In the genomic region with DNA sequence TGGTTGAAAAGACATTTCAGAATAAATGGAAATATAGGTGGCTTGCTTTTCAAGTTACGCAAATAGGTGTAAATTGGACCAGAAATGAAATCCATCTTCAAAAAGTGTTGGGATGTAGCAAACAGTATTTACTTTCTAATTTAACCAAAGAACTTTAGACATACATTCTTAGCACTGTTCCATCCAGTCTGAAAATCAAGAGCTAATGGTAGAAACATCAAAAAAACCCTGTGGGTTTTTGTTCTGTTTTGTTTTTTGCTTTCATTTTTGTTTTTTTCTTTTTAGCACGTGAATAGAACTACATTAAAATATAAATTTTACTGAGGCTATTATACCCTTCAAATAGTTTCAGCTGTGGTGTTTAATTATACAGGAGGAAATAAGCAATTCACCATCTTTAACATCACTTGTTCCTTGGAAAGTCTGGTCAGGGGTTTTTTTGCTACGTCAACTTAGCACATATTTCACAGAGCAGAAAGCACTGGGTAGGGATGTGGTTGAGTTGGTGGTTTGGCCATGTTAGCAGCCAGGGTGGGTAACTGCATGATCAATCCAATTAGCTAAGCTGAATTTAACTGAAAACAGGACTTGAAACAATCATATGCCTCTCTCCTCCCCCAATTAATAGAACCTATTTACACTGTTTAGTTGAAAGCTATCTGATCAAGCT, we compare ENCODE assay signal across 15 cellular contexts.
DNase-seq lines count a peak whose midpoint lies in the region; ATAC-seq lines count a peak whose summit lies in the region.
"Had no signal": no experiment of that assay in that cellular context is flagged by ENCODE, and none has a peak within 500 bp of the region (broad histone marks: within the 10 kb centered on the region; RNA-seq: fewer than 3 reads in every experiment).

No MANE protein-coding gene starts in this region.

- H3K79me1 ChIP-seq in mesenchymal stem cell (replicated peaks; ENCODE audit: low read length, poor library complexity, severe bottlenecking), result no peaks in the 10 kb centered on the region

- no peak overlapping the region for H3K18ac ChIP-seq in mesenchymal stem cell (ENCODE audit: low read depth in 1 of 2, low read length in 2 of 2)

- H3K27me3 Mint-ChIP-seq in activated naive CD8-positive, alpha-beta T cell treated with anti-CD3 and anti-CD28 coated beads, Interleukin-2, amount 10 ng/mL, durations not matched to agents 7 days and 5 days, result peaks cover 2% of the 10 kb centered on the region

- H3K23ac ChIP-seq in mesenchymal stem cell (ENCODE audit: low read length in 2 of 2), result no peak overlapping the region

- peaks cover 16% of the 10 kb centered on the region for H3K9me3 ChIP-seq in mesenchymal stem cell (ENCODE audit: control insufficient read depth, low read length)
- H3K9me3 ChIP-seq: SJSA1 had no signal

- DNase-seq in NK-92 treated with Interleukin-12 subunit alpha and Interleukin-12 subunit beta, amount 100 ng/mL, for 24 hours (lab: John Stamatoyannopoulos, UW), result peak; percentile 32
- DNase-seq in NK-92 (lab: John Stamatoyannopoulos, UW; ENCODE audit: unreplicated experiment) (no peak), mesenchymal stem cell (no peak), islet precursor cell (no peak)
- DNase-seq in activated naive CD8-positive, alpha-beta T cell treated with anti-CD3 and anti-CD28 coated beads, Interleukin-2, amount 10 ng/mL, durations not matched to agents 7 days and 5 days, result no peak
- DNase-seq: aorta, NCI-H524 treated with DMSO at 0.1 percent for 48 hours, tibial artery had no signal

- no peak overlapping the region for H2BK120ac ChIP-seq in mesenchymal stem cell (ENCODE audit: low read depth, low read length)

- H3K9ac ChIP-seq in mesenchymal stem cell (ENCODE audit: low read length), result no peak overlapping the region

- peaks cover 15% of the 10 kb centered on the region for H3K4me1 Mint-ChIP-seq in activated naive CD8-positive, alpha-beta T cell treated with anti-CD3 and anti-CD28 coated beads, Interleukin-2, amount 10 ng/mL, durations not matched to agents 7 days and 5 days
- H3K4me1 Mint-ChIP-seq: memory B cell had no signal

- no peaks in the 10 kb centered on the region for H3K4me1 ChIP-seq in mesenchymal stem cell (ENCODE audit: control insufficient read depth, insufficient read depth, low read depth, low read length)
- H3K4me1 ChIP-seq: SJSA1, tibial artery had no signal

- H4K91ac ChIP-seq in mesenchymal stem cell (ENCODE audit: low read length), result no peak overlapping the region

- H3K27me3 ChIP-seq in mesenchymal stem cell (ENCODE audit: control insufficient read depth in 1 of 2, insufficient read depth in 1 of 2, low read length in 2 of 2), result no peaks in the 10 kb centered on the region
- H3K27me3 ChIP-seq: hepatocyte, tibial artery had no signal

- no peak overlapping the region for H4K8ac ChIP-seq in mesenchymal stem cell (ENCODE audit: low read length)

- H2BK15ac ChIP-seq in mesenchymal stem cell (ENCODE audit: low read depth, poor library complexity, severe bottlenecking), result no peak overlapping the region

- H3K14ac ChIP-seq in mesenchymal stem cell (ENCODE audit: low read length in 2 of 2), result no peak overlapping the region

- no peak overlapping the region for H2AK5ac ChIP-seq in mesenchymal stem cell (ENCODE audit: low read length, severe bottlenecking)

- no peak overlapping the region for H3K4ac ChIP-seq in mesenchymal stem cell (ENCODE audit: low read depth in 1 of 2, low read length in 2 of 2)

- H3K9me3 Mint-ChIP-seq in activated naive CD8-positive, alpha-beta T cell treated with anti-CD3 and anti-CD28 coated beads, Interleukin-2, amount 10 ng/mL, durations not matched to agents 7 days and 5 days, result no peaks in the 10 kb centered on the region

- H3K27ac Mint-ChIP-seq in activated naive CD8-positive, alpha-beta T cell treated with anti-CD3 and anti-CD28 coated beads, Interleukin-2, amount 10 ng/mL, durations not matched to agents 7 days and 5 days, result no peak overlapping the region
- H3K27ac Mint-ChIP-seq: memory B cell, progenitor cell of endocrine pancreas had no signal

- no peak overlapping the region for H3K4me2 ChIP-seq in mesenchymal stem cell (ENCODE audit: low read length, poor library complexity, severe bottlenecking)
- H3K4me2 ChIP-seq: hepatocyte had no signal

- H3K36me3 Mint-ChIP-seq in activated naive CD8-positive, alpha-beta T cell treated with anti-CD3 and anti-CD28 coated beads, Interleukin-2, amount 10 ng/mL, durations not matched to agents 7 days and 5 days, result peaks cover 1% of the 10 kb centered on the region
- H3K36me3 Mint-ChIP-seq: memory B cell had no signal

- no peak overlapping the region for H2AFZ ChIP-seq in mesenchymal stem cell (ENCODE audit: low read depth, low read length)
- H2AFZ ChIP-seq: hepatocyte had no signal

- peak; percentile 74 for ATAC-seq in GM19467 (IDR thresholded peaks at IDR 0.05; ENCODE audit: unreplicated experiment)
- ATAC-seq in HG03108 (IDR thresholded peaks at IDR 0.05; ENCODE audit: unreplicated experiment), result peak; percentile 85
- ATAC-seq in activated naive CD8-positive, alpha-beta T cell treated with anti-CD3 and anti-CD28 coated beads, Interleukin-2, amount 10 ng/mL, durations not matched to agents 7 days and 5 days (ENCODE audit: low read depth), result peak; percentile 39
- ATAC-seq in HG03139 (IDR thresholded peaks at IDR 0.05; ENCODE audit: unreplicated experiment), result no peak

- no peak overlapping the region for H3K4me3 ChIP-seq in mesenchymal stem cell (ENCODE audit: insufficient read depth in 1 of 2, low read depth in 1 of 2, low read length in 2 of 2)
- H3K4me3 ChIP-seq: hepatocyte, SJSA1, tibial artery had no signal

- H2BK5ac ChIP-seq in mesenchymal stem cell (ENCODE audit: low read depth, low read length, poor library complexity, severe bottlenecking), result no peak overlapping the region

- no peaks in the 10 kb centered on the region for H3K36me3 ChIP-seq in mesenchymal stem cell (ENCODE audit: control insufficient read depth in 1 of 2, insufficient read depth in 2 of 2, low read depth in 1 of 2, low read length in 2 of 2)
- H3K36me3 ChIP-seq: SJSA1, tibial artery had no signal

- no peak overlapping the region for H3K27ac ChIP-seq in mesenchymal stem cell (ENCODE audit: low read length, poor library complexity, severe bottlenecking)
- H3K27ac ChIP-seq: hepatocyte, SJSA1, tibial artery had no signal

- no CpG with 5 or more reads among the region's 3 CpGs for WGBS in mesenchymal stem cell

- H2BK12ac ChIP-seq in mesenchymal stem cell (ENCODE audit: low read length in 2 of 2), result no peak overlapping the region

- POLR2A ChIA-PET in activated naive CD8-positive, alpha-beta T cell treated with anti-CD3 and anti-CD28 coated beads, Interleukin-2, amount 10 ng/mL, durations not matched to agents 7 days and 5 days (lab: Charles Lee), result no interaction called here

- H3K4me3 Mint-ChIP-seq in activated naive CD8-positive, alpha-beta T cell treated with anti-CD3 and anti-CD28 coated beads, Interleukin-2, amount 10 ng/mL, durations not matched to agents 7 days and 5 days, result peak overlapping the region; percentile 47
- H3K4me3 Mint-ChIP-seq: memory B cell had no signal
